In the genomic region with DNA sequence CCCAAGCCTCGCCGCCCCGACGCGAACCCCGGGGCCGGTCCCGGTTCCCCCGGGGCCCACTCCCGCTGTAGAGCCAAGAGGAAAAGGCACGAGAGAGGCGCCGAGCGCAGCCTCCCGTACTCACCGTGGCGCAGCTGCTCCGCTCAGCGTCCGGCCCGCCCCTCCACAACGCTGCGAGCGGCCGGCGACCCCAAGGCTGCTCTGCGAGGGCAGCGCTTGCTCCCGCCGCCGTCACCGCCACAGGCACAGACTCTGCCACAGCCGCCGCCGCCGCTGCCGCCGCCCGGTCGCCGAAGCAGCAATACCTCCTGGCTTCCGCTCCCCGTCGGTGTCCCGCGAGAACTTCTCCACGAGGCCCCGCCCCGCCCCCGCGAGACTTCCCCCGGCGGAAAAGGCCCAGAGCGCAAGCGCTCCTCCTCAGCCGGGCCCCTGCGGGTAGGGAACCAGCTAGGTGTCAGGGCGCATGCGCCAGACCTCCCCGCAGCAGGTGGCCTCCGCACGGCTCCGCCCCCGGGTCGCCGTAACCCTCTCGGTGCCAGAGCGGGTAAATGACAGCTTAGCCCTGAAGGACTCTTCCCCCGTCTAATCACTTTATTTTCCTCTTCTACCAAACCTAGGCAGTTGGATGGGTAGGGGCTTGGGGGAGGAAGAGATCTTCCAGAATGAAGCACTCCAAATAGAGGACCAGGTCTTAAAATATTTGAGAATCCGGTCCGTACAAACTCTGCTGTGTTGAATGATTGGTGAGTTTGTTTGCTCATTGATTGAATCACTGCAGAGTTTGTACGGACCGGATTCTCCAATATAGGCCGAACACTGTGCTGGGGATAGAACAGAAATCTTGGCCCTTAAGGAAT, we compare ENCODE assay signal across 1 cellular context.
A peak's percentile ranks its signal among the peaks of the same experiment; 100 is the strongest.
TF ChIP-seq lines count a peak whose summit lies in the region.

GRB2 (minus strand) TSS at position 314 of the 857 bp plus-strand sequence. CDS start 12,050 bp downstream, outside the sequence.

TF ChIP-seq in HepG2, 621 proteins besides CTCF, POLR2A, EP300 and RAD21 (continued from another document and continues in another):
- TF ChIP-seq, protein P1, sequence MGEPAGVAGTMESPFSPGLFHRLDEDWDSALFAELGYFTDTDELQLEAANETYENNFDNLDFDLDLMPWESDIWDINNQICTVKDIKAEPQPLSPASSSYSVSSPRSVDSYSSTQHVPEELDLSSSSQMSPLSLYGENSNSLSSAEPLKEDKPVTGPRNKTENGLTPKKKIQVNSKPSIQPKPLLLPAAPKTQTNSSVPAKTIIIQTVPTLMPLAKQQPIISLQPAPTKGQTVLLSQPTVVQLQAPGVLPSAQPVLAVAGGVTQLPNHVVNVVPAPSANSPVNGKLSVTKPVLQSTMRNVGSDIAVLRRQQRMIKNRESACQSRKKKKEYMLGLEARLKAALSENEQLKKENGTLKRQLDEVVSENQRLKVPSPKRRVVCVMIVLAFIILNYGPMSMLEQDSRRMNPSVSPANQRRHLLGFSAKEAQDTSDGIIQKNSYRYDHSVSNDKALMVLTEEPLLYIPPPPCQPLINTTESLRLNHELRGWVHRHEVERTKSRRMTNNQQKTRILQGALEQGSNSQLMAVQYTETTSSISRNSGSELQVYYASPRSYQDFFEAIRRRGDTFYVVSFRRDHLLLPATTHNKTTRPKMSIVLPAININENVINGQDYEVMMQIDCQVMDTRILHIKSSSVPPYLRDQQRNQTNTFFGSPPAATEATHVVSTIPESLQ (CRISPR knock-in tag; conservative IDR thresholded peaks at IDR 0.05) = 0 out of 2 replicates have a peak, but pooled peaks have one; percentile 24
- TF ChIP-seq HNF4A (CRISPR knock-in tag; IDR thresholded peaks at IDR 0.05) = no peak
- TF ChIP-seq ZSCAN29 (CRISPR knock-in tag; conservative IDR thresholded peaks at IDR 0.05) = no peak
- no peak; the same call in 1 of the 2 replicates for TF ChIP-seq CHD4 (IDR thresholded peaks at IDR 0.05; ENCODE audit: borderline replicate concordance, low read length)
- TF ChIP-seq TAF15 (IDR thresholded peaks at IDR 0.05; ENCODE audit: low read depth, low read length, poor library complexity, severe bottlenecking) = no peak
- TF ChIP-seq, protein P2, sequence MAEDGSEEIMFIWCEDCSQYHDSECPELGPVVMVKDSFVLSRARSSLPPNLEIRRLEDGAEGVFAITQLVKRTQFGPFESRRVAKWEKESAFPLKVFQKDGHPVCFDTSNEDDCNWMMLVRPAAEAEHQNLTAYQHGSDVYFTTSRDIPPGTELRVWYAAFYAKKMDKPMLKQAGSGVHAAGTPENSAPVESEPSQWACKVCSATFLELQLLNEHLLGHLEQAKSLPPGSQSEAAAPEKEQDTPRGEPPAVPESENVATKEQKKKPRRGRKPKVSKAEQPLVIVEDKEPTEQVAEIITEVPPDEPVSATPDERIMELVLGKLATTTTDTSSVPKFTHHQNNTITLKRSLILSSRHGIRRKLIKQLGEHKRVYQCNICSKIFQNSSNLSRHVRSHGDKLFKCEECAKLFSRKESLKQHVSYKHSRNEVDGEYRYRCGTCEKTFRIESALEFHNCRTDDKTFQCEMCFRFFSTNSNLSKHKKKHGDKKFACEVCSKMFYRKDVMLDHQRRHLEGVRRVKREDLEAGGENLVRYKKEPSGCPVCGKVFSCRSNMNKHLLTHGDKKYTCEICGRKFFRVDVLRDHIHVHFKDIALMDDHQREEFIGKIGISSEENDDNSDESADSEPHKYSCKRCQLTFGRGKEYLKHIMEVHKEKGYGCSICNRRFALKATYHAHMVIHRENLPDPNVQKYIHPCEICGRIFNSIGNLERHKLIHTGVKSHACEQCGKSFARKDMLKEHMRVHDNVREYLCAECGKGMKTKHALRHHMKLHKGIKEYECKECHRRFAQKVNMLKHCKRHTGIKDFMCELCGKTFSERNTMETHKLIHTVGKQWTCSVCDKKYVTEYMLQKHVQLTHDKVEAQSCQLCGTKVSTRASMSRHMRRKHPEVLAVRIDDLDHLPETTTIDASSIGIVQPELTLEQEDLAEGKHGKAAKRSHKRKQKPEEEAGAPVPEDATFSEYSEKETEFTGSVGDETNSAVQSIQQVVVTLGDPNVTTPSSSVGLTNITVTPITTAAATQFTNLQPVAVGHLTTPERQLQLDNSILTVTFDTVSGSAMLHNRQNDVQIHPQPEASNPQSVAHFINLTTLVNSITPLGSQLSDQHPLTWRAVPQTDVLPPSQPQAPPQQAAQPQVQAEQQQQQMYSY (CRISPR knock-in tag; IDR thresholded peaks at IDR 0.05) = peak; percentile 86
- no peak for TF ChIP-seq GPN1 (CRISPR knock-in tag; IDR thresholded peaks at IDR 0.05; ENCODE audit: borderline replicate concordance)
- TF ChIP-seq AHR (CRISPR knock-in tag; IDR thresholded peaks at IDR 0.05) = peak; percentile 37; the same call in 1 of the 2 replicates
- no peak for TF ChIP-seq TBL1XR1 (IDR thresholded peaks at IDR 0.05; ENCODE audit: borderline replicate concordance, low read length, partially characterized antibody)
- no peak for TF ChIP-seq ZNF850 (CRISPR knock-in tag; conservative IDR thresholded peaks at IDR 0.05)
- 0 out of 2 replicates have a peak, but pooled peaks have one; percentile 58 for TF ChIP-seq ZFP82 (CRISPR knock-in tag; IDR thresholded peaks at IDR 0.05; ENCODE audit: borderline replicate concordance)
- no peak; the same call in 1 of the 2 replicates for TF ChIP-seq DR1 (CRISPR knock-in tag; IDR thresholded peaks at IDR 0.05)
- TF ChIP-seq, protein P3, sequence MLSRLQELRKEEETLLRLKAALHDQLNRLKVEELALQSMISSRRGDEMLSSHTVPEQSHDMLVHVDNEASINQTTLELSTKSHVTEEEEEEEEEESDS (CRISPR knock-in tag; IDR thresholded peaks at IDR 0.05; ENCODE audit: borderline replicate concordance) = no peak
- peak; percentile 40 for TF ChIP-seq IKZF4 (CRISPR knock-in tag; IDR thresholded peaks at IDR 0.05; ENCODE audit: borderline replicate concordance, low read depth, not compliant biosample characterization)
- TF ChIP-seq ZNF337 (CRISPR knock-in tag; IDR thresholded peaks at IDR 0.05; ENCODE audit: borderline replicate concordance, low read depth) = 0 out of 2 replicates have a peak, but pooled peaks have one; percentile 20
- TF ChIP-seq, protein P4, sequence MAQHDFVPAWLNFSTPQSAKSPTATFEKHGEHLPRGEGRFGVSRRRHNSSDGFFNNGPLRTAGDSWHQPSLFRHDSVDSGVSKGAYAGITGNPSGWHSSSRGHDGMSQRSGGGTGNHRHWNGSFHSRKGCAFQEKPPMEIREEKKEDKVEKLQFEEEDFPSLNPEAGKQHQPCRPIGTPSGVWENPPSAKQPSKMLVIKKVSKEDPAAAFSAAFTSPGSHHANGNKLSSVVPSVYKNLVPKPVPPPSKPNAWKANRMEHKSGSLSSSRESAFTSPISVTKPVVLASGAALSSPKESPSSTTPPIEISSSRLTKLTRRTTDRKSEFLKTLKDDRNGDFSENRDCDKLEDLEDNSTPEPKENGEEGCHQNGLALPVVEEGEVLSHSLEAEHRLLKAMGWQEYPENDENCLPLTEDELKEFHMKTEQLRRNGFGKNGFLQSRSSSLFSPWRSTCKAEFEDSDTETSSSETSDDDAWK (CRISPR knock-in tag; IDR thresholded peaks at IDR 0.05) = no peak
- 0 out of 2 replicates have a peak, but pooled peaks have one; percentile 42 for TF ChIP-seq TIGD3 (CRISPR knock-in tag; IDR thresholded peaks at IDR 0.05; ENCODE audit: borderline replicate concordance)
- TF ChIP-seq NFYB (CRISPR knock-in tag; IDR thresholded peaks at IDR 0.05) = peak; percentile 31; the same call in 1 of the 2 replicates
- 0 out of 2 replicates have a peak, but pooled peaks have one; percentile 28 for TF ChIP-seq ZNF331 (CRISPR knock-in tag; IDR thresholded peaks at IDR 0.05)
- TF ChIP-seq, protein P5, sequence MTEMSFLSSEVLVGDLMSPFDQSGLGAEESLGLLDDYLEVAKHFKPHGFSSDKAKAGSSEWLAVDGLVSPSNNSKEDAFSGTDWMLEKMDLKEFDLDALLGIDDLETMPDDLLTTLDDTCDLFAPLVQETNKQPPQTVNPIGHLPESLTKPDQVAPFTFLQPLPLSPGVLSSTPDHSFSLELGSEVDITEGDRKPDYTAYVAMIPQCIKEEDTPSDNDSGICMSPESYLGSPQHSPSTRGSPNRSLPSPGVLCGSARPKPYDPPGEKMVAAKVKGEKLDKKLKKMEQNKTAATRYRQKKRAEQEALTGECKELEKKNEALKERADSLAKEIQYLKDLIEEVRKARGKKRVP (CRISPR knock-in tag; IDR thresholded peaks at IDR 0.05) = peak in 1 of 2 experiments; percentile 8; a peak in 1 of 4 replicates
- TF ChIP-seq ZNF510 (CRISPR knock-in tag; IDR thresholded peaks at IDR 0.05; ENCODE audit: low read depth) = no peak
- no peak for TF ChIP-seq MIER2 (CRISPR knock-in tag; IDR thresholded peaks at IDR 0.05)
- TF ChIP-seq MTF1 (CRISPR knock-in tag; IDR thresholded peaks at IDR 0.05) = no peak
- 0 out of 2 replicates have a peak, but pooled peaks have one; percentile 65 for TF ChIP-seq MIXL1 (CRISPR knock-in tag; IDR thresholded peaks at IDR 0.05)
- TF ChIP-seq ZSCAN30 (CRISPR knock-in tag; IDR thresholded peaks at IDR 0.05) = no peak
- TF ChIP-seq SSRP1 (CRISPR knock-in tag; IDR thresholded peaks at IDR 0.05) = no peak
- TF ChIP-seq ZNF407 (CRISPR knock-in tag; IDR thresholded peaks at IDR 0.05; ENCODE audit: not compliant biosample characterization) = peak; percentile 69
- peak; percentile 91 for TF ChIP-seq AKAP8 (CRISPR knock-in tag; IDR thresholded peaks at IDR 0.05)
- TF ChIP-seq, protein P6, sequence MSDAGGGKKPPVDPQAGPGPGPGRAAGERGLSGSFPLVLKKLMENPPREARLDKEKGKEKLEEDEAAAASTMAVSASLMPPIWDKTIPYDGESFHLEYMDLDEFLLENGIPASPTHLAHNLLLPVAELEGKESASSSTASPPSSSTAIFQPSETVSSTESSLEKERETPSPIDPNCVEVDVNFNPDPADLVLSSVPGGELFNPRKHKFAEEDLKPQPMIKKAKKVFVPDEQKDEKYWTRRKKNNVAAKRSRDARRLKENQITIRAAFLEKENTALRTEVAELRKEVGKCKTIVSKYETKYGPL (CRISPR knock-in tag; IDR thresholded peaks at IDR 0.05) = no peak
- TF ChIP-seq GZF1 (CRISPR knock-in tag; IDR thresholded peaks at IDR 0.05) = peak; percentile 74; the same call in 1 of the 2 replicates
- no peak for TF ChIP-seq ZFP36 (IDR thresholded peaks at IDR 0.05; ENCODE audit: borderline replicate concordance, low read depth, low read length, partially characterized antibody)
- TF ChIP-seq TSC22D2 (CRISPR knock-in tag; IDR thresholded peaks at IDR 0.05; ENCODE audit: borderline replicate concordance) = no peak; the same call in none of the 2 replicates
- TF ChIP-seq POLR2AphosphoS5 (IDR thresholded peaks at IDR 0.05; ENCODE audit: low read depth, low read length) = peak; percentile 79
- TF ChIP-seq SIN3B (IDR thresholded peaks at IDR 0.05; ENCODE audit: low read length) = peak; percentile 44; the same call in 1 of the 2 replicates
- TF ChIP-seq TBX3 (IDR thresholded peaks at IDR 0.05; ENCODE audit: borderline replicate concordance) = peak; percentile 62; the same call in 1 of the 2 replicates
- TF ChIP-seq SIN3A (IDR thresholded peaks at IDR 0.05; ENCODE audit: borderline replicate concordance, low read depth, low read length) = no peak; the same call in none of the 2 replicates
- TF ChIP-seq SIX1 (CRISPR knock-in tag; IDR thresholded peaks at IDR 0.05; ENCODE audit: borderline replicate concordance) = no peak
- TF ChIP-seq ZNF572 (CRISPR knock-in tag; IDR thresholded peaks at IDR 0.05) = no peak
